1 cellular context compared by ENCODE assay signal in genomic region chr12:50105913-50106450, GRCh38.
TF ChIP-seq lines count a peak whose summit lies in the region.

No MANE protein-coding gene starts in this region.

TF ChIP-seq in HepG2, 621 proteins besides CTCF, POLR2A, EP300 and RAD21:
- TF ChIP-seq ETV5 (CRISPR knock-in tag; IDR thresholded peaks at IDR 0.05; ENCODE audit: borderline replicate concordance) (no peak), ZNF691 (CRISPR knock-in tag; IDR thresholded peaks at IDR 0.05; ENCODE audit: borderline replicate concordance, low read depth) (no peak), MLLT10 (CRISPR knock-in tag; IDR thresholded peaks at IDR 0.05) (no peak), ZSCAN12 (CRISPR knock-in tag; IDR thresholded peaks at IDR 0.05) (no peak), ZNF879 (CRISPR knock-in tag; IDR thresholded peaks at IDR 0.05) (no peak), JUN (CRISPR knock-in tag; IDR thresholded peaks at IDR 0.05) (no peak), FUBP1 (CRISPR knock-in tag; IDR thresholded peaks at IDR 0.05; ENCODE audit: borderline replicate concordance) (no peak), MBNL3 (CRISPR knock-in tag; conservative IDR thresholded peaks at IDR 0.05) (no peak), ZNF251 (CRISPR knock-in tag; IDR thresholded peaks at IDR 0.05) (no peak), E2F1 (CRISPR knock-in tag; IDR thresholded peaks at IDR 0.05) (no peak), ZSCAN29 (CRISPR knock-in tag; conservative IDR thresholded peaks at IDR 0.05) (no peak), ETV6 (CRISPR knock-in tag; conservative IDR thresholded peaks at IDR 0.05) (no peak)
